ENCODE assay signal across 8 cellular contexts in genomic region chr14:20461230-20462141, GRCh38.
DNase-seq lines count a peak whose midpoint lies in the region; ATAC-seq lines count a peak whose summit lies in the region.

TSS of gene PIP4P1 (minus strand) at chr14:20461434. CDS start at chr14:20461325, 109 bp downstream.

- ATAC-seq in GM19372 (IDR thresholded peaks at IDR 0.05; ENCODE audit: low read depth, unreplicated experiment) (peak; percentile 91), HG03558 (IDR thresholded peaks at IDR 0.05; ENCODE audit: extremely low read depth, unreplicated experiment) (peak; percentile 93)

- peak; percentile 95 to 100 (median 99) for DNase-seq in C1 segment of cervical spinal cord (lab: John Stamatoyannopoulos, UW)
- DNase-seq in NCI-H748 treated with DMSO at 0.1 percent for 48 hours (lab: John Stamatoyannopoulos, UW), result peak; percentile 99
- DNase-seq in activated CD4-positive, alpha-beta T cell treated with anti-CD3 and anti-CD28 coated beads, Interleukin-2, amount 50 U/mL, for 24 hours (ENCODE audit: low read depth in 1 of 2, low spot score in 1 of 2), result peak; percentile 93 to 98
- peak; percentile 100 for DNase-seq in dedifferentiated amniotic fluid mesenchymal stem cell (ENCODE audit: extremely low spot score)
- peak; percentile 100 for DNase-seq in left kidney (ENCODE audit: low read depth, low spot score)
- DNase-seq in stimulated activated CD4-positive, alpha-beta T cell treated with anti-CD3 and anti-CD28 coated beads, Interleukin-2, amount 100 ng/mL, for 24 hours, result peak; percentile 97 to 98

Comparison
In these comparisons a context has a peak if more than half of its experiments do, and no peak if none do; other contexts are left out.
1. Peak in every context shown above with its lines: DNase-seq and ATAC-seq.